8 cellular contexts compared by ENCODE assay signal in genomic region chr11:64226507-64227051, GRCh38. TPM values are rescaled to one million over a fixed set of nuclear protein-coding genes. Genes with fewer than 3 reads are reported as not detected.
DNase-seq lines count a peak whose midpoint lies in the region; ATAC-seq, FAIRE-seq and TF ChIP-seq lines count a peak whose summit lies in the region.

No MANE protein-coding gene starts in this region.

- FAIRE-seq in kidney (lab: Jason Lieb, UNC) = no peak

- no peaks in the 10 kb centered on the region for H3K36me3 Mint-ChIP-seq in brain
- H3K36me3 Mint-ChIP-seq in stimulated activated effector memory CD8-positive, alpha-beta T cell treated with anti-CD3 and anti-CD28 coated beads, Interleukin-12 subunit alpha, Interleukin-12 subunit beta, amount 100 ng/mL, for 72 hours = peaks cover 56% of the 10 kb centered on the region

- H3K27me3 Mint-ChIP-seq in brain = peaks cover 2% of the 10 kb centered on the region

- peak; percentile 52 for DNase-seq in NCI-H2171 treated with DMSO at 0.1 percent for 48 hours (lab: John Stamatoyannopoulos, UW)
- no peak for DNase-seq in NCI-H2171 (lab: John Stamatoyannopoulos, UW)
- peak; percentile 77 for DNase-seq in KG1 (lab: John Stamatoyannopoulos, UW)
- peak; percentile 44 to 58 for DNase-seq in SW 1271 (lab: John Stamatoyannopoulos, UW)
- peak; percentile 91 for DNase-seq in kidney
- DNase-seq in stimulated activated effector memory CD8-positive, alpha-beta T cell treated with anti-CD3 and anti-CD28 coated beads, Interleukin-12 subunit alpha, Interleukin-12 subunit beta, amount 100 ng/mL, for 72 hours (ENCODE audit: low spot score in 2 of 2) = peak; percentile 52 to 78
- no peak for DNase-seq in HuH-7 (ENCODE audit: low spot score)

- H3K9me3 ChIP-seq in kidney (ENCODE audit: control insufficient read depth in 1 of 2, low read length in 2 of 2) = no peaks in the 10 kb centered on the region

- peak overlapping the region; percentile 41 to 92 (median 83) for H3K27ac Mint-ChIP-seq in brain
- peak overlapping the region; percentile 86 for H3K27ac Mint-ChIP-seq in stimulated activated effector memory CD8-positive, alpha-beta T cell treated with anti-CD3 and anti-CD28 coated beads, Interleukin-12 subunit alpha, Interleukin-12 subunit beta, amount 100 ng/mL, for 72 hours

- no peaks in the 10 kb centered on the region for H3K36me3 ChIP-seq in kidney (ENCODE audit: control insufficient read depth in 1 of 2, insufficient read depth in 2 of 2, low read length in 2 of 2)

- peak overlapping the region; percentile 97 for H3K27ac ChIP-seq in kidney (ENCODE audit: low read depth in 2 of 2, low read length in 2 of 2)

- H3K4me1 ChIP-seq in kidney (ENCODE audit: control insufficient read depth in 1 of 2, insufficient read depth in 1 of 2, low read depth in 1 of 2, low read length in 2 of 2) = peaks cover 21 to 28% of the 10 kb centered on the region in 2 donors

- peak overlapping the region; percentile 89 to 92 (median 90) for H3K4me3 Mint-ChIP-seq in brain
- H3K4me3 Mint-ChIP-seq in stimulated activated effector memory CD8-positive, alpha-beta T cell treated with anti-CD3 and anti-CD28 coated beads, Interleukin-12 subunit alpha, Interleukin-12 subunit beta, amount 100 ng/mL, for 72 hours = peak overlapping the region; percentile 87

- no peak for TF ChIP-seq CTCF in brain (conservative IDR thresholded peaks at IDR 0.05)
- TF ChIP-seq CTCF in kidney (IDR thresholded peaks at IDR 0.05; ENCODE audit: borderline replicate concordance, extremely low read depth, insufficient read depth) = no peak

- H3K9me3 Mint-ChIP-seq in brain = no peaks in the 10 kb centered on the region
- H3K9me3 Mint-ChIP-seq in stimulated activated effector memory CD8-positive, alpha-beta T cell treated with anti-CD3 and anti-CD28 coated beads, Interleukin-12 subunit alpha, Interleukin-12 subunit beta, amount 100 ng/mL, for 72 hours = no peaks in the 10 kb centered on the region

- H3K4me3 ChIP-seq in kidney (ENCODE audit: low read length in 2 of 2) = peak overlapping the region; percentile 86 to 91

- peaks cover 52% of the 10 kb centered on the region for H3K4me1 Mint-ChIP-seq in brain
- peaks cover 44% of the 10 kb centered on the region for H3K4me1 Mint-ChIP-seq in stimulated activated effector memory CD8-positive, alpha-beta T cell treated with anti-CD3 and anti-CD28 coated beads, Interleukin-12 subunit alpha, Interleukin-12 subunit beta, amount 100 ng/mL, for 72 hours

- H3K9ac ChIP-seq in kidney (ENCODE audit: low read length in 2 of 2) = peak overlapping the region; percentile 90 to 98

- peak; percentile 62 for ATAC-seq in stimulated activated effector memory CD8-positive, alpha-beta T cell treated with anti-CD3 and anti-CD28 coated beads, Interleukin-12 subunit alpha, Interleukin-12 subunit beta, amount 100 ng/mL, for 72 hours

- intact Hi-C loops in kidney (cut with DNase I) = no loop called here

RNA-seq across cellular contexts. Expression of gene NUDT22, which starts 0.5 kb away (rescaled TPM):
- 53.5 TPM for polyA plus RNA-seq in brain (ENCODE audit: insufficient read depth, low read depth, low replicate concordance)
- 64.5 TPM for total RNA-seq in kidney
- polyA plus RNA-seq in kidney (ENCODE audit: insufficient read depth, low read depth, low replicate concordance) = 150 TPM

RNA-seq across cellular contexts. Expression of gene TRPT1, which starts 0.6 kb away (rescaled TPM):
- polyA plus RNA-seq in brain (ENCODE audit: insufficient read depth, low read depth, low replicate concordance) = 89.7 TPM
- 39.2 TPM for total RNA-seq in kidney
- 103 TPM for polyA plus RNA-seq in kidney (ENCODE audit: insufficient read depth, low read depth, low replicate concordance)

RNA-seq across cellular contexts. Expression of gene DNAJC4, which starts 3.8 kb away (rescaled TPM):
- 204 TPM for polyA plus RNA-seq in brain (ENCODE audit: insufficient read depth, low read depth, low replicate concordance)
- 31.1 TPM for total RNA-seq in kidney
- 102 TPM for polyA plus RNA-seq in kidney (ENCODE audit: insufficient read depth, low read depth, low replicate concordance)

RNA-seq across cellular contexts. Expression of gene VEGFB, which starts 7.8 kb away (rescaled TPM):
- polyA plus RNA-seq in brain (ENCODE audit: insufficient read depth, low read depth, low replicate concordance) = 232 TPM
- 77.6 TPM for total RNA-seq in kidney
- 157 TPM for polyA plus RNA-seq in kidney (ENCODE audit: insufficient read depth, low read depth, low replicate concordance)

RNA-seq across cellular contexts. Expression of gene FKBP2, which starts 14.3 kb away (rescaled TPM):
- 247 TPM for polyA plus RNA-seq in brain (ENCODE audit: insufficient read depth, low read depth, low replicate concordance)
- 76.0 TPM for total RNA-seq in kidney
- 411 TPM for polyA plus RNA-seq in kidney (ENCODE audit: insufficient read depth, low read depth, low replicate concordance)

Comparison
In these comparisons a context has a peak if more than half of its experiments do, and no peak if none do; other contexts are left out.
1. DNase-seq: peak in NCI-H2171 treated with DMSO at 0.1 percent for 48 hours (single experiment), KG1 (single experiment), SW 1271 (2 of 2), kidney (single experiment) and stimulated activated effector memory CD8-positive, alpha-beta T cell treated with anti-CD3 and anti-CD28 coated beads, Interleukin-12 subunit alpha, Interleukin-12 subunit beta, amount 100 ng/mL, for 72 hours (2 of 2); none in NCI-H2171 (single experiment) and HuH-7 (single experiment).